Comparison of ENCODE assay signal across 11 cellular contexts in genomic region chr10:68870545-68871104, GRCh38. TPM values are rescaled to one million over a fixed set of nuclear protein-coding genes. Genes with fewer than 3 reads are reported as not detected.
DNase-seq lines count a peak whose midpoint lies in the region; ATAC-seq lines count a peak whose summit lies in the region.
"Had no signal": no experiment of that assay in that cellular context is flagged by ENCODE, and none has a peak within 500 bp of the region (broad histone marks: within the 10 kb centered on the region; RNA-seq: fewer than 3 reads in every experiment).

No MANE protein-coding gene starts in this region.

- no peak overlapping the region for H3K27ac ChIP-seq in iPS-20b (ENCODE audit: low read length)
- H3K27ac ChIP-seq: colonic mucosa, thoracic aorta had no signal

- no peak overlapping the region for H3K27ac Mint-ChIP-seq in activated CD8-positive, alpha-beta memory T cell treated with anti-CD3 and anti-CD28 coated beads, Interleukin-2, amount 10 ng/mL, durations not matched to agents 7 days and 5 days
- H3K27ac Mint-ChIP-seq in activated CD4-positive, alpha-beta T cell treated with anti-CD3 and anti-CD28 coated beads, Interleukin-2, amount 10 ng/mL, durations not matched to agents 7 days and 5 days: no peak overlapping the region

- POLR2A ChIA-PET in activated CD4-positive, alpha-beta T cell treated with anti-CD3 and anti-CD28 coated beads, Interleukin-2, amount 10 ng/mL, durations not matched to agents 7 days and 5 days (lab: Charles Lee): no interaction called here

- CTCF ChIA-PET in activated CD8-positive, alpha-beta memory T cell treated with anti-CD3 and anti-CD28 coated beads, Interleukin-2, amount 10 ng/mL, durations not matched to agents 7 days and 5 days (lab: Charles Lee): interaction anchor here (0.7 kb wide), 1 partner anchor 18 kb away, joined by 3 read pairs; no protein-coding TSS in a partner anchor
- CTCF ChIA-PET in activated CD4-positive, alpha-beta T cell treated with anti-CD3 and anti-CD28 coated beads, Interleukin-2, amount 10 ng/mL, durations not matched to agents 7 days and 5 days (lab: Charles Lee): interaction anchor here (1.0 kb wide), 2 partner anchors 8 to 23 kb away, joined by 3 to 5 read pairs; no protein-coding TSS in a partner anchor

- peak overlapping the region; percentile 53 for H3K4me3 ChIP-seq in iPS-20b (ENCODE audit: low read length)
- H3K4me3 ChIP-seq: colonic mucosa, HAP-1, thoracic aorta had no signal

- no peaks in the 10 kb centered on the region for H3K27me3 ChIP-seq in iPS-20b (ENCODE audit: insufficient read depth, low read length)
- H3K27me3 ChIP-seq: colonic mucosa had no signal

- DNase-seq in activated CD8-positive, alpha-beta memory T cell treated with anti-CD3 and anti-CD28 coated beads, Interleukin-2, amount 10 ng/mL, durations not matched to agents 7 days and 5 days: no peak
- no peak for DNase-seq in activated CD8-positive, alpha-beta memory T cell treated with anti-CD3 and anti-CD28 coated beads, Interleukin-2, amount 50 U/mL, for 4 hours
- peak; percentile 11 for DNase-seq in activated CD4-positive, alpha-beta T cell treated with anti-CD3 and anti-CD28 coated beads, Interleukin-2, amount 10 ng/mL, durations not matched to agents 7 days and 5 days
- peak; percentile 24 for DNase-seq in stimulated activated naive CD8-positive, alpha-beta T cell treated with anti-CD3 and anti-CD28 coated beads, Interleukin-15, Interleukin-2, amounts not matched to agents 100 U/mL and 50 U/mL, for 24 hours
- no peak for DNase-seq in H4 (ENCODE audit: low spot score)
- DNase-seq in kidney tubule cell (ENCODE audit: low spot score): no peak
- DNase-seq: colonic mucosa had no signal

- H3K36me3 ChIP-seq in iPS-20b (ENCODE audit: insufficient read depth, low read depth, low read length): no peaks in the 10 kb centered on the region
- H3K36me3 ChIP-seq: colonic mucosa, HAP-1, thoracic aorta had no signal

- no peaks in the 10 kb centered on the region for H3K36me3 Mint-ChIP-seq in activated CD8-positive, alpha-beta memory T cell treated with anti-CD3 and anti-CD28 coated beads, Interleukin-2, amount 10 ng/mL, durations not matched to agents 7 days and 5 days
- no peaks in the 10 kb centered on the region for H3K36me3 Mint-ChIP-seq in activated CD4-positive, alpha-beta T cell treated with anti-CD3 and anti-CD28 coated beads, Interleukin-2, amount 10 ng/mL, durations not matched to agents 7 days and 5 days (ENCODE audit: low read depth)

- H3K4me3 Mint-ChIP-seq in activated CD8-positive, alpha-beta memory T cell treated with anti-CD3 and anti-CD28 coated beads, Interleukin-2, amount 10 ng/mL, durations not matched to agents 7 days and 5 days: no peak overlapping the region
- H3K4me3 Mint-ChIP-seq in activated CD4-positive, alpha-beta T cell treated with anti-CD3 and anti-CD28 coated beads, Interleukin-2, amount 10 ng/mL, durations not matched to agents 7 days and 5 days: no peak overlapping the region

- H3K9me3 ChIP-seq in iPS-20b (ENCODE audit: insufficient read depth, low read depth, low read length): peaks cover 15% of the 10 kb centered on the region
- H3K9me3 ChIP-seq: colonic mucosa, thoracic aorta had no signal

- no peaks in the 10 kb centered on the region for H3K27me3 Mint-ChIP-seq in activated CD8-positive, alpha-beta memory T cell treated with anti-CD3 and anti-CD28 coated beads, Interleukin-2, amount 10 ng/mL, durations not matched to agents 7 days and 5 days
- no peaks in the 10 kb centered on the region for H3K27me3 Mint-ChIP-seq in activated CD4-positive, alpha-beta T cell treated with anti-CD3 and anti-CD28 coated beads, Interleukin-2, amount 10 ng/mL, durations not matched to agents 7 days and 5 days

- ATAC-seq in activated CD8-positive, alpha-beta memory T cell treated with anti-CD3 and anti-CD28 coated beads, Interleukin-2, amount 10 ng/mL, durations not matched to agents 7 days and 5 days: peak; percentile 60
- ATAC-seq in stimulated activated naive CD8-positive, alpha-beta T cell treated with anti-CD3 and anti-CD28 coated beads, Interleukin-15, Interleukin-2, amounts not matched to agents 100 U/mL and 50 U/mL, for 24 hours: peak; percentile 88
- ATAC-seq in HG03097 (IDR thresholded peaks at IDR 0.05; ENCODE audit: low FRiP score, unreplicated experiment): no peak

- peaks cover 20% of the 10 kb centered on the region for H3K4me1 ChIP-seq in iPS-20b (ENCODE audit: insufficient read depth, low read length)
- H3K4me1 ChIP-seq: colonic mucosa had no signal

- H3K4me1 Mint-ChIP-seq in activated CD8-positive, alpha-beta memory T cell treated with anti-CD3 and anti-CD28 coated beads, Interleukin-2, amount 10 ng/mL, durations not matched to agents 7 days and 5 days: peaks cover 6% of the 10 kb centered on the region
- peaks cover 6% of the 10 kb centered on the region for H3K4me1 Mint-ChIP-seq in activated CD4-positive, alpha-beta T cell treated with anti-CD3 and anti-CD28 coated beads, Interleukin-2, amount 10 ng/mL, durations not matched to agents 7 days and 5 days

- H3K9me3 Mint-ChIP-seq in activated CD8-positive, alpha-beta memory T cell treated with anti-CD3 and anti-CD28 coated beads, Interleukin-2, amount 10 ng/mL, durations not matched to agents 7 days and 5 days (ENCODE audit: low read depth): peaks cover 2% of the 10 kb centered on the region
- no peaks in the 10 kb centered on the region for H3K9me3 Mint-ChIP-seq in activated CD4-positive, alpha-beta T cell treated with anti-CD3 and anti-CD28 coated beads, Interleukin-2, amount 10 ng/mL, durations not matched to agents 7 days and 5 days

- H3K9ac ChIP-seq in iPS-20b (ENCODE audit: low read depth, low read length): peak overlapping the region; percentile 41; the same call in 1 of the 2 replicates

RNA-seq across cellular contexts. Expression of gene DDX50, which starts 30.5 kb away (rescaled TPM):
- total RNA-seq in activated CD8-positive, alpha-beta memory T cell treated with anti-CD3 and anti-CD28 coated beads, Interleukin-2, amount 10 ng/mL, durations not matched to agents 7 days and 5 days: 10 to 100 TPM; 46.6 to 48.3 TPM
- 10 to 100 TPM; 44.6 to 48.6 TPM for total RNA-seq in activated CD4-positive, alpha-beta T cell treated with anti-CD3 and anti-CD28 coated beads, Interleukin-2, amount 10 ng/mL, durations not matched to agents 7 days and 5 days
- 41.2 and 42.5 TPM in 2 replicates for total RNA-seq in H4 (2014; rRNA removed; shearing (Covaris generic))

RNA-seq across cellular contexts. Expression of gene STOX1, which starts 43.3 kb away (rescaled TPM):
- total RNA-seq in activated CD8-positive, alpha-beta memory T cell treated with anti-CD3 and anti-CD28 coated beads, Interleukin-2, amount 10 ng/mL, durations not matched to agents 7 days and 5 days: under 1 TPM; 0.29 to 0.33 TPM
- total RNA-seq in activated CD4-positive, alpha-beta T cell treated with anti-CD3 and anti-CD28 coated beads, Interleukin-2, amount 10 ng/mL, durations not matched to agents 7 days and 5 days: 1 to 10 TPM; 1.1 to 1.5 TPM
- 0.52 and 0.66 TPM in 2 replicates for total RNA-seq in H4 (2014; rRNA removed; shearing (Covaris generic))

Comparison
In these comparisons a context has a peak if more than half of its experiments do, and no peak if none do; other contexts are left out.
1. DNase-seq: peak in activated CD4-positive, alpha-beta T cell treated with anti-CD3 and anti-CD28 coated beads, Interleukin-2, amount 10 ng/mL, durations not matched to agents 7 days and 5 days (single experiment) and stimulated activated naive CD8-positive, alpha-beta T cell treated with anti-CD3 and anti-CD28 coated beads, Interleukin-15, Interleukin-2, amounts not matched to agents 100 U/mL and 50 U/mL, for 24 hours (single experiment); none in activated CD8-positive, alpha-beta memory T cell treated with anti-CD3 and anti-CD28 coated beads, Interleukin-2, amount 10 ng/mL, durations not matched to agents 7 days and 5 days (single experiment), activated CD8-positive, alpha-beta memory T cell treated with anti-CD3 and anti-CD28 coated beads, Interleukin-2, amount 50 U/mL, for 4 hours (single experiment), H4 (single experiment) and kidney tubule cell (single experiment).